ENCODE assay signal across 14 cellular contexts in the genomic region with DNA sequence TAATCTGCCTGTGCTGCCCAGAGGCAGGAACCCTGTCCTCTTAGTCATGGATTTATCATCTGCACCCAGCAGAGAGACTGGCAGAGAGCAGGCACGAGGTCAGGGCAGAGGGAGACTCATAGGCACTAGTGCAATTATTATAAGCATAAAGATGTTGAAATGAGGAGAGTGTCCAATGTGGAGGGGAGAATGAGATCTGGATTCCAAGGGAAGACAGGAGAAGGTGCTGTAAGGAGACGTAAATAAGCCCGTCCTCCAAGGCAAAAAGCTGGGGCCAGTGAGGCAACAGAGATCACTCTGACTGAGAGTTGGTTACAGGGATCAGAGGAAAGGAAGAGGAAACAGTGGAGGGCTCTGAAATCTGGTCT.
DNase-seq lines count a peak whose midpoint lies in the region; ATAC-seq and TF ChIP-seq lines count a peak whose summit lies in the region.
"Had no signal": no experiment of that assay in that cellular context is flagged by ENCODE, and none has a peak within 500 bp of the region (broad histone marks: within the 10 kb centered on the region; RNA-seq: fewer than 3 reads in every experiment).

No MANE protein-coding gene starts in this region.

- no peak overlapping the region for H2BK15ac ChIP-seq in IMR-90 (ENCODE audit: low read depth, low read length)

- no peaks in the 10 kb centered on the region for H3K9me3 Mint-ChIP-seq in brain
- no peaks in the 10 kb centered on the region for H3K9me3 Mint-ChIP-seq in naive thymus-derived CD8-positive, alpha-beta T cell
- H3K9me3 Mint-ChIP-seq: IgD-negative memory B cell, T-cell had no signal

- H4K8ac ChIP-seq in IMR-90 (ENCODE audit: low read depth in 2 of 2, low read length in 2 of 2), result peak overlapping the region in 1 of 2 experiments; percentile 43; a peak in 1 of 4 replicates

- peaks cover 3% of the 10 kb centered on the region for H3K36me3 Mint-ChIP-seq in brain
- H3K36me3 Mint-ChIP-seq in naive thymus-derived CD8-positive, alpha-beta T cell, result no peaks in the 10 kb centered on the region
- H3K36me3 Mint-ChIP-seq: T-cell had no signal

- intact Hi-C loops in IMR-90 (cut with micrococcal nuclease), result no loop called here

- peak overlapping the region in 4 of 5 experiments; percentile 8 to 62 (median 29) for H3K27ac Mint-ChIP-seq in brain
- no peak overlapping the region for H3K27ac Mint-ChIP-seq in naive thymus-derived CD8-positive, alpha-beta T cell
- H3K27ac Mint-ChIP-seq: T-cell had no signal

- no peak overlapping the region for H4K91ac ChIP-seq in IMR-90 (ENCODE audit: insufficient read depth, low read depth, low read length)

- dilution Hi-C loops in IMR-90 (cut with HindIII; ENCODE audit: low sequenced_read_pairs, unreplicated experiment), result no loop called here

- WGBS in IMR-90 (ENCODE audit: extremely low coverage in 2 of 2, insufficient read length in 1 of 2), 2 experiments, result 100% methylated on average over 2 of the region's 3 CpGs; no CpG with 5 or more reads in 1 of the 2 experiments

- no peaks in the 10 kb centered on the region for H3K27me3 Mint-ChIP-seq in brain
- peaks cover 0 to 3% (median 0%) of the 10 kb centered on the region in 5 donors for H3K27me3 Mint-ChIP-seq in naive thymus-derived CD8-positive, alpha-beta T cell
- H3K27me3 Mint-ChIP-seq: IgD-negative memory B cell, T-cell had no signal

- no peak overlapping the region for H2AK9ac ChIP-seq in IMR-90 (replicated peaks; ENCODE audit: low read depth, low read length, poor library complexity)

- BruUV-seq in IMR-90 (replicated peaks; lab: Mats Ljungman, UMichigan), result no TSS peak

- no peak for TF ChIP-seq POLR2A in IMR-90 (IDR thresholded peaks at IDR 0.05; ENCODE audit: low read depth, low read length)

- peak overlapping the region; percentile 45; the same call in 1 of the 2 replicates for H3K23ac ChIP-seq in IMR-90 (ENCODE audit: low read depth, low read length)

- H3K56ac ChIP-seq in IMR-90 (ENCODE audit: extremely low read depth, insufficient read depth, low read length), result no peak overlapping the region

- H3K4me3 Mint-ChIP-seq in brain, result no peak overlapping the region
- H3K4me3 Mint-ChIP-seq in naive thymus-derived CD8-positive, alpha-beta T cell, result no peak overlapping the region
- H3K4me3 Mint-ChIP-seq: IgD-negative memory B cell, T-cell had no signal

- H3K14ac ChIP-seq in IMR-90 (replicated peaks; ENCODE audit: low read depth, low read length), result peak overlapping the region; percentile 63; the same call in 1 of the 2 replicates

- POLR2A ChIA-PET in IMR-90 (lab: Charles Lee; ENCODE audit: unreplicated experiment), result no interaction called here
- POLR2A ChIA-PET in naive thymus-derived CD8-positive, alpha-beta T cell (lab: Charles Lee), result no interaction called here

- no peak overlapping the region for H2AFZ ChIP-seq in IMR-90 (replicated peaks; ENCODE audit: low read length, poor library complexity)

- TF ChIP-seq CTCF in IMR-90 (conservative IDR thresholded peaks at IDR 0.05; ENCODE audit: low read depth, low read length) (no peak), brain (conservative IDR thresholded peaks at IDR 0.05) (no peak)

- H3K4ac ChIP-seq in IMR-90 (ENCODE audit: low read depth, low read length), result no peak overlapping the region

- no peak overlapping the region for H3K4me2 ChIP-seq in IMR-90 (ENCODE audit: low read depth, low read length)

- ATAC-seq in IMR-90 (ENCODE audit: low read depth) (peak; percentile 82), GM21528 (IDR thresholded peaks at IDR 0.05; ENCODE audit: low FRiP score, unreplicated experiment) (no peak), GM21825 (IDR thresholded peaks at IDR 0.05; ENCODE audit: unreplicated experiment) (no peak)
- no peak for ATAC-seq in naive thymus-derived CD8-positive, alpha-beta T cell
- ATAC-seq: T-cell had no signal

- H4K20me1 ChIP-seq in IMR-90 (ENCODE audit: insufficient read depth, low read length), result no peaks in the 10 kb centered on the region; the same call in 1 of the 2 replicates

- CTCF ChIA-PET in IMR-90 (lab: Yijun Ruan, JAX), result no interaction called here

- no peak overlapping the region for H3K18ac ChIP-seq in IMR-90 (ENCODE audit: low read depth, low read length)

- H3K27me3 ChIP-seq in IMR-90 (ENCODE audit: control insufficient read depth, insufficient read depth, low read length) (no peaks in the 10 kb centered on the region), H7 (ENCODE audit: control insufficient read depth, insufficient read depth, low read length) (no peaks in the 10 kb centered on the region)
- H3K27me3 ChIP-seq: cardiac muscle cell had no signal

- H3K9ac ChIP-seq in IMR-90 (ENCODE audit: low read depth, low read length), result no peak overlapping the region

- no peak overlapping the region for H3K4me3 ChIP-seq in IMR-90 (ENCODE audit: insufficient read depth, low read depth, low read length)
- H3K4me3 ChIP-seq in H7 (ENCODE audit: insufficient read depth, low read depth, low read length), result no peak overlapping the region
- H3K4me3 ChIP-seq: cardiac muscle cell, thoracic aorta had no signal

- H3K9me3 ChIP-seq in IMR-90 (ENCODE audit: control insufficient read depth, insufficient read depth, low read length), result no peaks in the 10 kb centered on the region
- H3K9me3 ChIP-seq: thoracic aorta had no signal

- in situ Hi-C loops in IMR-90 (cut with MboI; ENCODE audit: low sequenced_read_pairs), result no loop called here

- no peak overlapping the region for H2AK5ac ChIP-seq in IMR-90 (ENCODE audit: low read depth, low read length)

- no peak for TF ChIP-seq RAD21 in IMR-90 (IDR thresholded peaks at IDR 0.05; ENCODE audit: low read length)

- no peaks in the 10 kb centered on the region for H3K36me3 ChIP-seq in IMR-90 (ENCODE audit: control insufficient read depth, insufficient read depth, low read length)
- H3K36me3 ChIP-seq in H7 (replicated peaks; ENCODE audit: control insufficient read depth, insufficient read depth, low read length), result no peaks in the 10 kb centered on the region
- H3K36me3 ChIP-seq: cardiac muscle cell, thoracic aorta had no signal

- peaks cover 14 to 24% of the 10 kb centered on the region in 2 experiments; a peak in 3 of 4 replicates for H3K79me1 ChIP-seq in IMR-90 (ENCODE audit: low read depth in 1 of 2, low read length in 2 of 2)

- H2BK120ac ChIP-seq in IMR-90 (ENCODE audit: low read depth, low read length), result no peak overlapping the region

- H3K27ac ChIP-seq in IMR-90 (ENCODE audit: insufficient read depth, low read length), result no peak overlapping the region
- H3K27ac ChIP-seq: cardiac muscle cell, thoracic aorta had no signal

- no peaks in the 10 kb centered on the region for H3K9me1 ChIP-seq in IMR-90 (ENCODE audit: insufficient read depth, low read length)

- no peak overlapping the region for H2BK20ac ChIP-seq in IMR-90 (ENCODE audit: low read depth, low read length)

- DNase-seq in 8988T, result peak; percentile 9
- DNase-seq in IMR-90, result peak; percentile 19
- DNase-seq in kidney glomerular epithelial cell (lab: John Stamatoyannopoulos, UW), result peak; percentile 86
- no peak for DNase-seq in H7
- DNase-seq in naive thymus-derived CD8-positive, alpha-beta T cell, result no peak
- DNase-seq: NCI-H510A; stimulated activated CD4-positive, alpha-beta T cell treated with anti-CD3 and anti-CD28 coated beads, Interleukin-2, amount 100 ng/mL, for 24 hours; T-cell had no signal

- peaks cover 16% of the 10 kb centered on the region for H3K4me1 Mint-ChIP-seq in brain
- H3K4me1 Mint-ChIP-seq in naive thymus-derived CD8-positive, alpha-beta T cell, result no peaks in the 10 kb centered on the region
- H3K4me1 Mint-ChIP-seq: T-cell had no signal

- H4K5ac ChIP-seq in IMR-90 (ENCODE audit: low read depth, low read length), result no peak overlapping the region

- no peak overlapping the region for H2BK5ac ChIP-seq in IMR-90 (ENCODE audit: low read depth, low read length, poor library complexity, severe bottlenecking)

- 0 out of 2 replicates have a peak, but pooled peaks cover 2% of the 10 kb centered on the region for H3K4me1 ChIP-seq in IMR-90 (ENCODE audit: control insufficient read depth, insufficient read depth, low read length)

TF ChIP-seq in IMR-90, 13 proteins besides CTCF, POLR2A, EP300 and RAD21:
- TF ChIP-seq, protein P1, sequence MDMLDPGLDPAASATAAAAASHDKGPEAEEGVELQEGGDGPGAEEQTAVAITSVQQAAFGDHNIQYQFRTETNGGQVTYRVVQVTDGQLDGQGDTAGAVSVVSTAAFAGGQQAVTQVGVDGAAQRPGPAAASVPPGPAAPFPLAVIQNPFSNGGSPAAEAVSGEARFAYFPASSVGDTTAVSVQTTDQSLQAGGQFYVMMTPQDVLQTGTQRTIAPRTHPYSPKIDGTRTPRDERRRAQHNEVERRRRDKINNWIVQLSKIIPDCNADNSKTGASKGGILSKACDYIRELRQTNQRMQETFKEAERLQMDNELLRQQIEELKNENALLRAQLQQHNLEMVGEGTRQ (IDR thresholded peaks at IDR 0.05; ENCODE audit: low read depth, low read length), result no peak
- TF ChIP-seq CEBPB (IDR thresholded peaks at IDR 0.05; ENCODE audit: low read depth, low read length), result peak; percentile 6; the same call in 1 of the 2 replicates
- TF ChIP-seq MXI1 (IDR thresholded peaks at IDR 0.05; ENCODE audit: borderline replicate concordance, low read depth, low read length), result no peak

Comparison
In these comparisons a context has a peak if more than half of its experiments do, and no peak if none do; other contexts are left out.
1. DNase-seq: peak in 8988T (single experiment), IMR-90 (single experiment) and kidney glomerular epithelial cell (single experiment); none in H7 (single experiment) and naive thymus-derived CD8-positive, alpha-beta T cell (0 of 10).
2. H3K27ac Mint-ChIP-seq: peak in brain (4 of 5); none in naive thymus-derived CD8-positive, alpha-beta T cell (0 of 10).